25 cellular contexts compared by ENCODE assay signal in genomic region chr9:133601746-133602145, GRCh38. TPM values are rescaled to one million over a fixed set of nuclear protein-coding genes. Genes with fewer than 3 reads are reported as not detected.
DNase-seq lines count a peak whose midpoint lies in the region; FAIRE-seq and TF ChIP-seq lines count a peak whose summit lies in the region.
"Had no signal": no experiment of that assay in that cellular context is flagged by ENCODE, and none has a peak within 500 bp of the region (broad histone marks: within the 10 kb centered on the region; RNA-seq: fewer than 3 reads in every experiment).

No MANE protein-coding gene starts in this region.

- no peak overlapping the region for H2BK5ac ChIP-seq in H1 (ENCODE audit: low read depth, low read length)
- H2BK5ac ChIP-seq in mesendoderm (ENCODE audit: low read length) = no peak overlapping the region

- H3K27ac Mint-ChIP-seq in activated CD4-positive, alpha-beta T cell treated with anti-CD3 and anti-CD28 coated beads, Interleukin-2, amount 10 ng/mL, durations not matched to agents 7 days and 5 days = peak overlapping the region; percentile 32
- H3K27ac Mint-ChIP-seq: CD4-positive, alpha-beta T cell; HFFc6 had no signal

- H3K79me2 ChIP-seq in H1 (ENCODE audit: control insufficient read depth in 1 of 2, insufficient read depth in 2 of 2, low read length in 2 of 2) (no peaks in the 10 kb centered on the region), mesendoderm (ENCODE audit: control insufficient read depth, insufficient read depth, low read length) (no peaks in the 10 kb centered on the region)

- H3K27ac ChIP-seq in H1 (ENCODE audit: low read depth, low read length) = no peak overlapping the region
- H3K27ac ChIP-seq in mesendoderm (ENCODE audit: low read depth, low read length) = no peak overlapping the region
- H3K27ac ChIP-seq: 22Rv1, A549, C4-2B, GM23248, HL-60 had no signal

- TF ChIP-seq EP300 in H1 (IDR thresholded peaks at IDR 0.05; ENCODE audit: borderline replicate concordance in 1 of 2, low read depth in 2 of 2, low read length in 2 of 2) = no peak

- no peak overlapping the region for H3K9ac ChIP-seq in H1 (replicated peaks in 1 of 4; ENCODE audit: extremely low read depth in 1 of 4, low read depth in 3 of 4, low read length in 3 of 4)
- H3K9ac ChIP-seq in mesendoderm (ENCODE audit: low read length) = no peak overlapping the region
- H3K9ac ChIP-seq: GM23248 had no signal

- H2AK5ac ChIP-seq in H1 (ENCODE audit: low read depth, low read length) (no peak overlapping the region), mesendoderm (ENCODE audit: low read length) (no peak overlapping the region)

- CTCF ChIA-PET in activated CD4-positive, alpha-beta T cell treated with anti-CD3 and anti-CD28 coated beads, Interleukin-2, amount 10 ng/mL, durations not matched to agents 7 days and 5 days (lab: Charles Lee) = interaction anchor here (1.6 kb wide), 1 partner anchor 124 kb away, joined by 3 read pairs; no protein-coding TSS in a partner anchor
- CTCF ChIA-PET in H1 (lab: Charles Lee; ENCODE audit: partially characterized antibody) = interaction anchor here (0.6 to 6.7 kb wide), 15 partner anchors 10 to 181 kb away, joined by 3 to 79 read pairs (median 5); partner anchors contain the start of gene ADAMTSL2

- DNase-seq in activated CD4-positive, alpha-beta T cell treated with anti-CD3 and anti-CD28 coated beads, Interleukin-2, amount 10 ng/mL, durations not matched to agents 7 days and 5 days = no peak
- no peak for DNase-seq in activated CD4-positive, alpha-beta T cell treated with anti-CD3 and anti-CD28 coated beads for 48 hours
- DNase-seq in H1 (ENCODE audit: low read depth in 1 of 2, low spot score in 2 of 2) (no peak), mesendoderm (no peak), HTR-8/SVneo (ENCODE audit: insufficient read length, low spot score) (no peak), MV-4-11 (lab: John Stamatoyannopoulos, UW) (no peak), RCC 7860 (ENCODE audit: low spot score) (no peak)
- DNase-seq: AML-193; Caco-2; CD4-positive, alpha-beta T cell; GM23248; HCEC 1CT; HFFc6 had no signal

- no peak overlapping the region for H2BK20ac ChIP-seq in H1 (ENCODE audit: low read length)

- WGBS in H1 (ENCODE audit: extremely low coverage in 1 of 2, insufficient coverage in 1 of 2, insufficient read length in 1 of 2, insufficient replicate concordance in 2 of 2, low coverage in 1 of 2, low lambda C conversion rate in 2 of 2, missing lambda C conversion rate in 1 of 2), 2 experiments = 97% methylated on average over 6 of the region's 10 CpGs; no CpG with 5 or more reads in 1 of the 2 experiments
- WGBS in mesendoderm (ENCODE audit: extremely low coverage, insufficient coverage, low lambda C conversion rate) = no CpG with 5 or more reads among the region's 10 CpGs

- H3K56ac ChIP-seq in H1 (replicated peaks; ENCODE audit: insufficient read length, low read depth, low read length) (no peak overlapping the region), mesendoderm (ENCODE audit: low read length) (peak overlapping the region; percentile 0)

- peaks cover 0 to 3% (median 0%) of the 10 kb centered on the region in 4 experiments; a peak in 1 of 8 replicates for H3K36me3 ChIP-seq in H1 (ENCODE audit: control insufficient read depth in 2 of 4, insufficient read depth in 4 of 4, low read length in 3 of 4)
- H3K36me3 ChIP-seq in mesendoderm (ENCODE audit: control insufficient read depth, insufficient read depth, low read length) = no peaks in the 10 kb centered on the region

- H3K79me1 ChIP-seq in H1 (ENCODE audit: low read depth, low read length) (peaks cover 3% of the 10 kb centered on the region), mesendoderm (ENCODE audit: low read length) (no peaks in the 10 kb centered on the region)

- H2BK12ac ChIP-seq in H1 (ENCODE audit: low read depth, low read length) = no peak overlapping the region

- peaks cover 13% of the 10 kb centered on the region for H3K9me3 Mint-ChIP-seq in activated CD4-positive, alpha-beta T cell treated with anti-CD3 and anti-CD28 coated beads, Interleukin-2, amount 10 ng/mL, durations not matched to agents 7 days and 5 days

- POLR2A ChIA-PET in activated CD4-positive, alpha-beta T cell treated with anti-CD3 and anti-CD28 coated beads, Interleukin-2, amount 10 ng/mL, durations not matched to agents 7 days and 5 days (lab: Charles Lee) = no interaction called here
- POLR2A ChIA-PET in H1 (lab: Charles Lee; ENCODE audit: partially characterized antibody) = no interaction called here

- no peak overlapping the region for H3K14ac ChIP-seq in H1 (ENCODE audit: insufficient read length)

- H3K4me3 ChIP-seq in H1 (ENCODE audit: extremely low read depth in 1 of 4, insufficient read depth in 2 of 4, low read depth in 3 of 4, low read length in 4 of 4) (no peak overlapping the region), mesendoderm (ENCODE audit: low read length) (no peak overlapping the region)
- H3K4me3 ChIP-seq: A549, GM23248 had no signal

- H3K27me3 ChIP-seq in H1 (replicated peaks in 1 of 4; ENCODE audit: control insufficient read depth in 3 of 4, extremely low read depth in 1 of 4, insufficient read depth in 3 of 4, low read length in 3 of 4) (no peaks in the 10 kb centered on the region; a peak in 1 of 7 replicates), mesendoderm (ENCODE audit: insufficient read depth, low read length, poor library complexity) (no peaks in the 10 kb centered on the region)

- FAIRE-seq in H1 (lab: Jason Lieb, UNC) (no peak), HTR-8/SVneo (lab: Jason Lieb, UNC) (no peak), RCC 7860 (lab: Jason Lieb, UNC) (no peak)
- FAIRE-seq: A549, D721Med, G401.6, GM12891, GM18507, H54 had no signal

- H3K9me3 ChIP-seq in H1 (ENCODE audit: insufficient read depth in 2 of 2, low read depth in 1 of 2, low read length in 1 of 2) = peaks cover 8 to 12% of the 10 kb centered on the region in 2 experiments

- no peak overlapping the region for H3K4me3 Mint-ChIP-seq in activated CD4-positive, alpha-beta T cell treated with anti-CD3 and anti-CD28 coated beads, Interleukin-2, amount 10 ng/mL, durations not matched to agents 7 days and 5 days
- H3K4me3 Mint-ChIP-seq: CD4-positive, alpha-beta T cell; HFFc6; IgD-negative memory B cell had no signal

- no peak overlapping the region for H2BK120ac ChIP-seq in H1 (replicated peaks; ENCODE audit: low read depth, low read length)
- H2BK120ac ChIP-seq in mesendoderm (ENCODE audit: low read depth, low read length) = no peak overlapping the region

- peaks cover 2% of the 10 kb centered on the region for H3K27me3 Mint-ChIP-seq in activated CD4-positive, alpha-beta T cell treated with anti-CD3 and anti-CD28 coated beads, Interleukin-2, amount 10 ng/mL, durations not matched to agents 7 days and 5 days

- peaks cover 0 to 8% of the 10 kb centered on the region in 2 experiments for H4K20me1 ChIP-seq in H1 (replicated peaks in 1 of 2; ENCODE audit: control insufficient read depth in 1 of 2, insufficient read depth in 2 of 2, low read length in 2 of 2)

- H4K5ac ChIP-seq in H1 (ENCODE audit: insufficient read length, low read depth, low read length) = no peak overlapping the region
- no peak overlapping the region for H4K5ac ChIP-seq in mesendoderm (ENCODE audit: low read length)

- no peak overlapping the region for H3K4ac ChIP-seq in H1 (replicated peaks; ENCODE audit: insufficient read length, low read depth, low read length)
- no peak overlapping the region for H3K4ac ChIP-seq in mesendoderm (ENCODE audit: low read depth, low read length)

- no peak overlapping the region for H2AFZ ChIP-seq in H1 (ENCODE audit: low read length)
- H2AFZ ChIP-seq: GM23248 had no signal

- H3K23ac ChIP-seq in H1 (ENCODE audit: insufficient read length) (no peak overlapping the region), mesendoderm (ENCODE audit: low read length) (no peak overlapping the region)

- H3K4me2 ChIP-seq in H1 (ENCODE audit: insufficient read depth in 1 of 2, low read depth in 2 of 2, low read length in 2 of 2) (no peak overlapping the region), mesendoderm (ENCODE audit: low read length) (no peak overlapping the region)
- H3K4me2 ChIP-seq: A549 had no signal

- no peak overlapping the region for H3K18ac ChIP-seq in H1 (ENCODE audit: extremely low read depth, low read length)
- no peak overlapping the region for H3K18ac ChIP-seq in mesendoderm (ENCODE audit: low read length)

- H4K91ac ChIP-seq in H1 (replicated peaks; ENCODE audit: insufficient read length, low read length) = no peak overlapping the region

- peaks cover 4% of the 10 kb centered on the region; the same call in 1 of the 2 replicates for H3K23me2 ChIP-seq in H1 (ENCODE audit: low read depth, low read length)

- peaks cover 5% of the 10 kb centered on the region for H3K36me3 Mint-ChIP-seq in activated CD4-positive, alpha-beta T cell treated with anti-CD3 and anti-CD28 coated beads, Interleukin-2, amount 10 ng/mL, durations not matched to agents 7 days and 5 days (ENCODE audit: low read depth)
- H3K36me3 Mint-ChIP-seq: IgD-negative memory B cell had no signal

- H3K4me1 ChIP-seq in H1 (replicated peaks in 1 of 4; ENCODE audit: control insufficient read depth in 3 of 4, insufficient read depth in 4 of 4, low read length in 3 of 4) (peaks cover 0 to 4% (median 2%) of the 10 kb centered on the region in 4 experiments; a peak in 3 of 7 replicates), mesendoderm (ENCODE audit: control insufficient read depth, low read depth, low read length) (no peaks in the 10 kb centered on the region)
- H3K4me1 ChIP-seq: A549, Caco-2 had no signal

- TF ChIP-seq CTCF in H1 (IDR thresholded peaks at IDR 0.05; ENCODE audit: control extremely low read depth in 1 of 3, insufficient read depth in 1 of 3, low read depth in 1 of 3, low read length in 3 of 3) = no peak

- peaks cover 3% of the 10 kb centered on the region for H3K4me1 Mint-ChIP-seq in activated CD4-positive, alpha-beta T cell treated with anti-CD3 and anti-CD28 coated beads, Interleukin-2, amount 10 ng/mL, durations not matched to agents 7 days and 5 days

- no peak overlapping the region for H2BK15ac ChIP-seq in H1 (ENCODE audit: low read length)
- H2BK15ac ChIP-seq in mesendoderm (replicated peaks; ENCODE audit: low read depth) = no peak overlapping the region

- H4K8ac ChIP-seq in H1 (ENCODE audit: extremely low read depth, insufficient read depth, low read length) = peak overlapping the region; percentile 87; the same call in 1 of the 2 replicates
- no peak overlapping the region for H4K8ac ChIP-seq in mesendoderm (ENCODE audit: low read depth, low read length)

- TF ChIP-seq RAD21 in H1 (IDR thresholded peaks at IDR 0.05 in 1 of 2, conservative IDR thresholded peaks at IDR 0.05 in 1 of 2; ENCODE audit: low read depth in 2 of 2, low read length in 2 of 2) = no peak

- no peak for TF ChIP-seq POLR2A in H1 (IDR thresholded peaks at IDR 0.05; ENCODE audit: control extremely low read depth in 1 of 2, low read depth in 2 of 2, low read length in 2 of 2)

RNA-seq across cellular contexts. Expression of gene FAM163B, which starts 7.4 kb away (rescaled TPM):
- not detected for total RNA-seq in activated CD4-positive, alpha-beta T cell treated with anti-CD3 and anti-CD28 coated beads, Interleukin-2, amount 10 ng/mL, durations not matched to agents 7 days and 5 days
- 0.38 and 0.63 TPM in 2 replicates for total RNA-seq in H1 (2021; fragmentation: NEBNext Ultra II Directional; extraction: Animal tissue kit (Norgen Biotek cat#: 25700))
- 1.0 and 2.6 TPM in 2 replicates for polyA plus RNA-seq in H1 (2011; rRNA removed)
- polyA plus RNA-seq in H1 (2011; cell fraction: cytosol; rRNA removed) = 1.5 TPM
- polyA plus RNA-seq in H1 (2011; cell fraction: nucleus; rRNA removed) = 3.8 TPM
- polyA plus RNA-seq in H1 (2012, experiment 1 of 2) = 0.64 to 2.1 TPM (median 1.3 TPM) in 4 replicates
- 0.38 TPM for polyA plus RNA-seq in H1 (2012, experiment 2 of 2)
- polyA plus RNA-seq in H1 (2013, experiment 1 of 2) = 0.59 TPM
- 0.63 TPM for polyA plus RNA-seq in H1 (2013, experiment 2 of 2)
- polyA minus RNA-seq in H1 (2011; rRNA and poly(A)+ RNA removed) = 1.2 TPM in 2 replicates
- polyA minus RNA-seq in H1 (2011; cell fraction: cytosol; rRNA and poly(A)+ RNA removed) = not detected
- 1.3 TPM for polyA minus RNA-seq in H1 (2011; cell fraction: nucleus; rRNA and poly(A)+ RNA removed)
- 0.14 TPM for polyA plus RNA-seq in mesendoderm (2013, experiment 1 of 2)
- polyA plus RNA-seq in mesendoderm (2013, experiment 2 of 2) = 0.13 TPM
- total RNA-seq: Caco-2; CD4-positive, alpha-beta T cell; GM23248; HFFc6; HT1080 had no signal
- polyA plus RNA-seq: A549, BJ, GM23248, IgD-negative memory B cell had no signal

RNA-seq across cellular contexts. Expression of gene DBH, which starts 34.4 kb away (rescaled TPM):
- not detected for total RNA-seq in activated CD4-positive, alpha-beta T cell treated with anti-CD3 and anti-CD28 coated beads, Interleukin-2, amount 10 ng/mL, durations not matched to agents 7 days and 5 days
- total RNA-seq in H1 (2021; fragmentation: NEBNext Ultra II Directional; extraction: Animal tissue kit (Norgen Biotek cat#: 25700)) = 0.29 TPM in 1 of 2 replicates, not detected in the other
- 0.18 and 0.24 TPM in 2 replicates for polyA plus RNA-seq in H1 (2011; rRNA removed)
- 0.17 TPM for polyA plus RNA-seq in H1 (2011; cell fraction: cytosol; rRNA removed)
- 0.76 TPM for polyA plus RNA-seq in H1 (2011; cell fraction: nucleus; rRNA removed)
- 0.11 to 0.53 TPM (median 0.31 TPM) in 4 replicates for polyA plus RNA-seq in H1 (2012, experiment 1 of 2)
- polyA plus RNA-seq in H1 (2012, experiment 2 of 2) = 0.12 TPM
- polyA plus RNA-seq in H1 (2013, experiment 1 of 2) = 0.20 TPM
- polyA plus RNA-seq in H1 (2013, experiment 2 of 2) = 0.26 TPM
- polyA minus RNA-seq in H1 (2011; rRNA and poly(A)+ RNA removed) = 0.10 and 0.22 TPM in 2 replicates
- not detected for polyA minus RNA-seq in H1 (2011; cell fraction: cytosol; rRNA and poly(A)+ RNA removed)
- polyA minus RNA-seq in H1 (2011; cell fraction: nucleus; rRNA and poly(A)+ RNA removed) = 0.40 TPM
- 0.03 TPM for polyA plus RNA-seq in mesendoderm (2013, experiment 1 of 2)
- polyA plus RNA-seq in mesendoderm (2013, experiment 2 of 2) = not detected
- total RNA-seq: Caco-2, GM23248, HFFc6, HT1080 had no signal
- polyA plus RNA-seq: A549, BJ, GM23248, IgD-negative memory B cell had no signal
